Comparison of ENCODE assay signal across 20 cellular contexts in the genomic region with DNA sequence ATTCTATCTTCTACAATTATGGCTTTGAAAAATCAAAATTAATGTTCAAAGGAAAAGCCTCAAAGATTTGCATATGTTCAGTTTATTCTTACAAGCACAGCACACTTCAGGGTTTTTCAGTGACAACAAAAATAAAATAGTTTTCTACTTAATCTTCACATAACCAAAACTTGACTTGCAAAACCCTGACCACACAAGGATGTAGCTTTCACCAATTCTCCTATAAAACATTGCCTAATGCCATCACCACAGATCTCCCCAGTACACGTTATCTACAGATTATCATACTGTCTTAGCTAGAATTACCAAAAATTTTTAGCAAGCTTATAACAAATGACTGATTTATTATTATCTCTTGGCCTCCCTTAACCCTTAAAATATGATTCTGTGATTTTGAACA. TPM values are rescaled to one million over a fixed set of nuclear protein-coding genes. Genes with fewer than 3 reads are reported as not detected.
DNase-seq lines count a peak whose midpoint lies in the region; ATAC-seq and TF ChIP-seq lines count a peak whose summit lies in the region.
"Had no signal": no experiment of that assay in that cellular context is flagged by ENCODE, and none has a peak within 500 bp of the region (broad histone marks: within the 10 kb centered on the region; RNA-seq: fewer than 3 reads in every experiment).

No MANE protein-coding gene starts in this region.

- H3K36me3 Mint-ChIP-seq in activated naive CD4-positive, alpha-beta T cell treated with anti-CD3 and anti-CD28 coated beads, Interleukin-2, amount 50 U/mL, for 72 hours, result peaks cover 8 to 11% of the 10 kb centered on the region in 2 donors
- H3K36me3 Mint-ChIP-seq: CD14-positive monocyte had no signal

- H3K27me3 ChIP-seq in BJ (ENCODE audit: control insufficient read depth, insufficient read depth, low read length), result peaks cover 2% of the 10 kb centered on the region; the same call in 1 of the 2 replicates
- H3K27me3 ChIP-seq in body of pancreas, result no peaks in the 10 kb centered on the region
- H3K27me3 ChIP-seq: Peyer's patch had no signal

- TF ChIP-seq POLR2A in body of pancreas (IDR thresholded peaks at IDR 0.05), result no peak

- WGBS in body of pancreas, 2 donors, result 82 to 88% methylated on average over 1 of the region's 1 CpG

- POLR2A ChIA-PET in BJ (lab: Charles Lee), result no interaction called here

- no peaks in the 10 kb centered on the region for H3K36me3 ChIP-seq in BJ (ENCODE audit: control insufficient read depth, insufficient read depth, low read length)
- H3K36me3 ChIP-seq in body of pancreas (replicated peaks in 1 of 2; ENCODE audit: insufficient read depth in 1 of 2, low read depth in 2 of 2), result no peaks in the 10 kb centered on the region
- H3K36me3 ChIP-seq: Peyer's patch had no signal

- no peak overlapping the region for H3K27ac Mint-ChIP-seq in activated naive CD4-positive, alpha-beta T cell treated with anti-CD3 and anti-CD28 coated beads, Interleukin-2, amount 50 U/mL, for 72 hours
- H3K27ac Mint-ChIP-seq: CD14-positive monocyte had no signal

- intact Hi-C loops in body of pancreas (cut with DNase I), result no loop called here

- H3K4me3 ChIP-seq in BJ (ENCODE audit: low read depth, low read length), result no peak overlapping the region
- H3K4me3 ChIP-seq in cardiac fibroblast (replicated peaks in 1 of 2; ENCODE audit: low read depth in 2 of 2, low read length in 2 of 2), result no peak overlapping the region
- no peak overlapping the region for H3K4me3 ChIP-seq in foreskin fibroblast (ENCODE audit: low read depth in 1 of 2, low read length in 2 of 2)
- no peak overlapping the region for H3K4me3 ChIP-seq in body of pancreas
- H3K4me3 ChIP-seq: Peyer's patch had no signal

- H3K27ac ChIP-seq in body of pancreas, result no peak overlapping the region
- H3K27ac ChIP-seq: KMS-11, Peyer's patch had no signal

- CTCF ChIA-PET in BJ (lab: Yijun Ruan, JAX), result interaction anchor here (1.0 to 1.1 kb wide), 2 partner anchors 17 to 23 kb away, joined by 3 read pairs; no protein-coding TSS in a partner anchor

- no peaks in the 10 kb centered on the region for H3K9me3 ChIP-seq in body of pancreas
- H3K9me3 ChIP-seq: Caco-2, Peyer's patch had no signal

- peaks cover 0 to 4% of the 10 kb centered on the region in 2 donors for H3K9me3 Mint-ChIP-seq in activated naive CD4-positive, alpha-beta T cell treated with anti-CD3 and anti-CD28 coated beads, Interleukin-2, amount 50 U/mL, for 72 hours

- H3K4me1 ChIP-seq in body of pancreas, result peaks cover 10% of the 10 kb centered on the region
- H3K4me1 ChIP-seq: Caco-2, Peyer's patch had no signal

- TF ChIP-seq CTCF in BJ (IDR thresholded peaks at IDR 0.05; ENCODE audit: insufficient read depth, low read depth, low read length) (no peak), cardiac fibroblast (IDR thresholded peaks at IDR 0.05; ENCODE audit: low read depth, low read length) (no peak), foreskin fibroblast (IDR thresholded peaks at IDR 0.05; ENCODE audit: low read depth, low read length) (no peak), body of pancreas (IDR thresholded peaks at IDR 0.05) (no peak)

- no peak for ATAC-seq in activated naive CD4-positive, alpha-beta T cell treated with anti-CD3 and anti-CD28 coated beads, Interleukin-2, amount 50 U/mL, for 72 hours
- ATAC-seq in body of pancreas, result no peak
- ATAC-seq: SK-N-SH treated with all-trans-retinoic acid at 6 μM for 48 hours had no signal

- DNase-seq in BJ (ENCODE audit: low read depth), result peak; percentile 52
- DNase-seq in HCEC 1CT, result peak; percentile 78
- peak; percentile 52 to 54 for DNase-seq in cardiac fibroblast (ENCODE audit: low read depth in 2 of 2)
- peak; percentile 65 to 79 for DNase-seq in foreskin fibroblast
- no peak for DNase-seq in activated naive CD4-positive, alpha-beta T cell treated with anti-CD3 and anti-CD28 coated beads, Interleukin-2, amount 50 U/mL, for 72 hours (ENCODE audit: low spot score in 2 of 2)
- no peak for DNase-seq in body of pancreas
- DNase-seq in COLO668 (lab: John Stamatoyannopoulos, UW; ENCODE audit: unreplicated experiment), result no peak
- DNase-seq: Caco-2, GOT3, MM.1S, NCI-H1417 treated with DMSO at 0.1 percent for 48 hours, NCI-H2029, NCI-H2171 treated with DMSO at 0.1 percent for 48 hours, NCI-H510A treated with DMSO at 0.1 percent for 48 hours, Peyer's patch, Right ventricle myocardium superior had no signal

RNA-seq across cellular contexts. Expression of a gene that starts 23.3 kb away (rescaled TPM):
- polyA plus RNA-seq in BJ (2011; rRNA removed), result 0.05 TPM in 1 of 2 replicates, not detected in the other
- polyA minus RNA-seq in BJ (2011; rRNA and poly(A)+ RNA removed), result 0.21 TPM in 1 of 2 replicates, not detected in the other
- total RNA-seq in activated naive CD4-positive, alpha-beta T cell treated with anti-CD3 and anti-CD28 coated beads, Interleukin-2, amount 50 U/mL, for 72 hours, result under 1 TPM in 1 of 2 donors, not detected in 1; 0.35 TPM
- 10 to 100 TPM; 17.1 to 19.7 TPM for total RNA-seq in body of pancreas
- total RNA-seq: Caco-2, G401 had no signal
- polyA plus RNA-seq: CD14-positive monocyte had no signal

Comparison
In these comparisons a context has a peak if more than half of its experiments do, and no peak if none do; other contexts are left out.
1. DNase-seq: peak in BJ (single experiment), HCEC 1CT (single experiment), cardiac fibroblast (2 of 2) and foreskin fibroblast (2 of 2); none in activated naive CD4-positive, alpha-beta T cell treated with anti-CD3 and anti-CD28 coated beads, Interleukin-2, amount 50 U/mL, for 72 hours (0 of 2), body of pancreas (0 of 4) and COLO668 (single experiment).
2. RNA of a gene that starts 23.3 kb away (total RNA-seq): 17.1 to 19.7 TPM in body of pancreas; 0.35 TPM in activated naive CD4-positive, alpha-beta T cell treated with anti-CD3 and anti-CD28 coated beads, Interleukin-2, amount 50 U/mL, for 72 hours; every median in the first group is over 10 times any median in the second.